In genomic region chr10:91170418-91170817, GRCh38 we compare ENCODE assay signal across 27 cellular contexts.
"Had no signal": no experiment of that assay in that cellular context is flagged by ENCODE, and none has a peak within 500 bp of the region (broad histone marks: within the 10 kb centered on the region; RNA-seq: fewer than 3 reads in every experiment).

No MANE protein-coding gene starts in this region.

- H3K27me3 ChIP-seq: dorsolateral prefrontal cortex, esophagus squamous epithelium, gastrocnemius medialis, heart right ventricle, left lung had no signal

- H3K27me3 Mint-ChIP-seq: naive B cell; naive thymus-derived CD8-positive, alpha-beta T cell had no signal

- H3K9me3 ChIP-seq: esophagus squamous epithelium, gastrocnemius medialis, left lung, lower lobe of right lung had no signal

- H3K27ac ChIP-seq: coronary artery, dorsolateral prefrontal cortex, epithelial cell of prostate, esophagus squamous epithelium, gastrocnemius medialis, heart right ventricle, left lung, lower lobe of right lung had no signal

- H3K4me3 Mint-ChIP-seq: mesothelial cell of epicardium, naive B cell had no signal

- H3K27ac Mint-ChIP-seq: mesothelial cell of epicardium had no signal

- H3K4me1 ChIP-seq: lower lobe of right lung had no signal

- DNase-seq: dermis blood vessel endothelial cell; dorsolateral prefrontal cortex; effector CD4-positive, alpha-beta T cell; effector memory CD4-positive, alpha-beta T cell; erythroblast; esophagus squamous epithelium; foreskin fibroblast; foreskin melanocyte; gastrocnemius medialis; glutamatergic neuron; head of caudate nucleus; heart right ventricle; hippocampal formation; left cardiac atrium; left lung; left ventricle myocardium superior; lower lobe of right lung; mesenchymal stem cell; mucosa of descending colon; naive B cell; naive thymus-derived CD8-positive, alpha-beta T cell had no signal

- H3K4me3 ChIP-seq: coronary artery, dorsolateral prefrontal cortex, esophagus squamous epithelium, gastrocnemius medialis, heart right ventricle, left lung, lower lobe of right lung, mucosa of descending colon had no signal

- ATAC-seq: esophagus mucosa; gastrocnemius medialis; heart right ventricle; left cardiac atrium; left lung; left ventricle myocardium superior; lower lobe of right lung; mucosa of descending colon; naive thymus-derived CD8-positive, alpha-beta T cell had no signal

- FAIRE-seq: islet of Langerhans, keratinocyte had no signal

- H3K36me3 ChIP-seq: esophagus squamous epithelium, gastrocnemius medialis, heart right ventricle, left lung, lower lobe of right lung had no signal
